8 cellular contexts compared by ENCODE assay signal in the genomic region with DNA sequence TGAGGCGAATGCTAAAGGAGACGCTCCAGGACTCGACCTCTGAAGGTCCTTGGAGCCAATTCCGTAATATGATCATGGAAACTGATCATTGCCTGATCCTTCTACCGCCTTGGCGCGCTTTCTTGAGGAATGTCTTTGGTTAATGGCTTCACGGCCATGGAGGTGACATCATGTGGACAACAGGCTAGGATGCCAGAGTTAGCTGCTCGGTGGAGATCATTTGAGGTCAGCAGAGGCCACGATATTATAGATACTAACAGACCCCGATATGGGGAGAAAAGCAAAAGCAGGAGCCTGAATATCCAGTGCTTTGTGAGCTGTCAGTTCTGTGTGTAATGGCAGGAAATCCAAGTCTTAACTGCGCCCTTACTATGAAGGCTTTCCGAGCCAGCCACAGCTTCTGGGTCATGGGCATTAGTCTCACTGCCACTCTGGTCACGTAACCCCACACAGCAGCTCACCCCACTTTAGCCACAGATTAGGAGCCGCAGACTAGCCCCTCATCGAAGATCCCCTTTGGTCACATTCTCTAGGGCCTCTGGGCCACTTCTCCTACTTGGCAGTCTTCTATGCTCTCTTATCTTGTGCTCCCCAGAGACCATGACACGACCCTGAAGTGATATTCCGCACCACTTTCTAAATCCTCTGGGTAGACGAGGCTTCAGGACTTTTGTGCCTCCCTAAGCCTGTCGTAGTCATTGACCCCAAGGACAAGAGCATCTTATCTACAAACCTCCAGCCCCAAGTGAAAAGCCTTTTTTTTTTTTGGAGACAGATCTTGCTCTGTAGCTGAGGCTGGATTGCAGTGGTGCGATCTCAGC. TPM values are rescaled to one million over a fixed set of nuclear protein-coding genes. Genes with fewer than 3 reads are reported as not detected.
A peak's percentile ranks its signal among the peaks of the same experiment; 100 is the strongest.
DNase-seq lines count a peak whose midpoint lies in the region; ATAC-seq, FAIRE-seq and TF ChIP-seq lines count a peak whose summit lies in the region.

No MANE protein-coding gene starts in this region.

- ATAC-seq in memory B cell (ENCODE audit: low read depth) (no peak), aorta (ENCODE audit: low FRiP score) (peak; percentile 61), GM19395 (IDR thresholded peaks at IDR 0.05; ENCODE audit: unreplicated experiment) (no peak)

- no peak for TF ChIP-seq POLR2A in GM12891 (IDR thresholded peaks at IDR 0.05; ENCODE audit: low read depth, low read length)

- H3K4me1 ChIP-seq in BLaER1 treated with 17β-estradiol and CSF1 and Interleukin-3, amounts not matched to agents 10 nM and 100 nM: peaks cover 50 to 63% (median 60%) of the 10 kb centered on the region in 10 experiments
- H3K4me1 ChIP-seq in aorta (ENCODE audit: control insufficient read depth in 1 of 2, insufficient read depth in 2 of 2, low read length in 2 of 2): peaks cover 0 to 1% of the 10 kb centered on the region in 2 donors

- peak overlapping the region; percentile 73 to 96 (median 86); a peak in 19 of 20 replicates for H3K4me3 ChIP-seq in BLaER1 treated with 17β-estradiol and CSF1 and Interleukin-3, amounts not matched to agents 10 nM and 100 nM
- H3K4me3 ChIP-seq in LNCaP clone FGC (ENCODE audit: low read depth, low read length) (peak overlapping the region; percentile 98), aorta (ENCODE audit: low read length in 2 of 2) (peak overlapping the region; percentile 20 to 54)

- H3K27me3 Mint-ChIP-seq in memory B cell: no peaks in the 10 kb centered on the region

- 23 to 29% methylated on average over 21 of the region's 21 CpGs for WGBS in aorta, 2 donors

- H3K9me3 ChIP-seq in BLaER1 treated with 17β-estradiol and CSF1 and Interleukin-3, amounts not matched to agents 10 nM and 100 nM (replicated peaks in 1 of 11): no peaks in the 10 kb centered on the region
- H3K9me3 ChIP-seq in aorta (ENCODE audit: control insufficient read depth, low read length): no peaks in the 10 kb centered on the region

- no peaks in the 10 kb centered on the region for H3K36me3 Mint-ChIP-seq in memory B cell

- peaks cover 16 to 42% (median 34%) of the 10 kb centered on the region in 11 experiments; a peak in 21 of 22 replicates for H4K20me1 ChIP-seq in BLaER1 treated with 17β-estradiol and CSF1 and Interleukin-3, amounts not matched to agents 10 nM and 100 nM

- no peaks in the 10 kb centered on the region for H3K9me3 Mint-ChIP-seq in memory B cell

- peaks cover 37% of the 10 kb centered on the region for H3K4me1 Mint-ChIP-seq in memory B cell

- H3K36me3 ChIP-seq in BLaER1 treated with 17β-estradiol and CSF1 and Interleukin-3, amounts not matched to agents 10 nM and 100 nM: peaks cover 25 to 75% (median 56%) of the 10 kb centered on the region in 11 experiments
- peaks cover 0 to 2% of the 10 kb centered on the region in 2 donors for H3K36me3 ChIP-seq in aorta (ENCODE audit: control insufficient read depth in 1 of 2, insufficient read depth in 2 of 2, low read length in 1 of 2)

- H3K4me2 ChIP-seq in BLaER1 treated with 17β-estradiol and CSF1 and Interleukin-3, amounts not matched to agents 10 nM and 100 nM: peak overlapping the region; percentile 74 to 91 (median 84)

- H3K9ac ChIP-seq in BLaER1 treated with 17β-estradiol and CSF1 and Interleukin-3, amounts not matched to agents 10 nM and 100 nM: peak overlapping the region; percentile 55 to 96 (median 92); a peak in 21 of 22 replicates

- peak overlapping the region; percentile 95 for H3K4me3 Mint-ChIP-seq in memory B cell

- FAIRE-seq in GM12891 (lab: Jason Lieb, UNC): no peak

- H3K27ac ChIP-seq in BLaER1 treated with 17β-estradiol and CSF1 and Interleukin-3, amounts not matched to agents 10 nM and 100 nM: peak overlapping the region; percentile 56 to 94 (median 90); a peak in 21 of 22 replicates
- H3K27ac ChIP-seq in caudate nucleus (ENCODE audit: low read depth, low read length): peak overlapping the region; percentile 96
- H3K27ac ChIP-seq in aorta (ENCODE audit: low read depth in 1 of 2, low read length in 2 of 2): peak overlapping the region; percentile 62 to 95

- intact Hi-C loops in aorta (cut with DNase I): loop anchor here in 1 of 2 donors (2.0 kb wide), 2 partner anchors 14 to 76 kb away; a partner anchor contains a TSS

- no peaks in the 10 kb centered on the region for H3K27me3 ChIP-seq in BLaER1 treated with 17β-estradiol and CSF1 and Interleukin-3, amounts not matched to agents 10 nM and 100 nM
- H3K27me3 ChIP-seq in aorta (ENCODE audit: control insufficient read depth in 1 of 2, insufficient read depth in 2 of 2, low read length in 1 of 2): no peaks in the 10 kb centered on the region

- DNase-seq in LNCaP clone FGC (ENCODE audit: low read depth): no peak
- DNase-seq in caudate nucleus (lab: John Stamatoyannopoulos, UW): no peak
- no peak for DNase-seq in memory B cell (ENCODE audit: low spot score in 2 of 2)
- DNase-seq in aorta: peak in 1 of 2 donors; percentile 76
- no peak for DNase-seq in stimulated activated CD4-positive, alpha-beta T cell treated with anti-CD3 and anti-CD28 coated beads, Interleukin-4, amount 100 ng/mL, for 4 hours
- no peak for DNase-seq in GM12891 (ENCODE audit: insufficient read length, low spot score)

- H3K27ac Mint-ChIP-seq in memory B cell: peak overlapping the region; percentile 93

- TF ChIP-seq CTCF in LNCaP clone FGC (IDR thresholded peaks at IDR 0.05; ENCODE audit: control insufficient read depth, extremely low read depth, insufficient read depth): no peak

TF ChIP-seq in GM12891, 5 proteins besides CTCF, POLR2A, EP300 and RAD21:
- TF ChIP-seq SPI1 (IDR thresholded peaks at IDR 0.05; ENCODE audit: low read depth, low read length): no peak
- no peak for TF ChIP-seq POU2F2 (IDR thresholded peaks at IDR 0.05; ENCODE audit: low read depth, low read length)
- TF ChIP-seq TAF1 (IDR thresholded peaks at IDR 0.05; ENCODE audit: low read depth, low read length): no peak
- TF ChIP-seq POLR2AphosphoS5 (IDR thresholded peaks at IDR 0.05; ENCODE audit: low read depth, low read length): no peak
- TF ChIP-seq PAX5 (IDR thresholded peaks at IDR 0.05; ENCODE audit: insufficient read depth, low read length, severe bottlenecking): no peak

RNA-seq across cellular contexts. Expression of a gene that starts 0.7 kb away (rescaled TPM):
- total RNA-seq in aorta: 100 to 1,000 TPM; 103 to 104 TPM
- 10 to 100 TPM; 49.5 to 56.3 TPM for polyA plus RNA-seq in aorta
- polyA plus RNA-seq in GM12891 (2012; ENCODE audit: low read depth, missing spikeins): 103 TPM

RNA-seq across cellular contexts. Expression of a gene that starts 14.9 kb away (rescaled TPM):
- total RNA-seq in aorta: 10 to 100 TPM; 72.2 to 92.0 TPM
- 100 to 1,000 TPM in 1 of 2 donors, 10 to 100 TPM in 1; 96.2 to 149 TPM for polyA plus RNA-seq in aorta
- 86.6 TPM for polyA plus RNA-seq in GM12891 (2012; ENCODE audit: low read depth, missing spikeins)

RNA-seq across cellular contexts. Expression of a gene that starts 32.9 kb away (rescaled TPM):
- total RNA-seq in aorta: 10 to 100 TPM; 40.1 to 83.5 TPM
- 10 to 100 TPM in 1 of 2 donors, 1 to 10 TPM in 1; 6.1 to 73.2 TPM for polyA plus RNA-seq in aorta
- polyA plus RNA-seq in GM12891 (2012; ENCODE audit: low read depth, missing spikeins): 35.9 TPM

RNA-seq across cellular contexts. Expression of a gene that starts 34.1 kb away (rescaled TPM):
- 10 to 100 TPM; 11.1 to 11.2 TPM for total RNA-seq in aorta
- polyA plus RNA-seq in aorta: 10 to 100 TPM; 11.9 to 18.9 TPM
- 4.4 TPM for polyA plus RNA-seq in GM12891 (2012; ENCODE audit: low read depth, missing spikeins)

RNA-seq across cellular contexts. Expression of a gene that starts 37.8 kb away (rescaled TPM):
- total RNA-seq in aorta: under 1 TPM in 1 of 2 donors, not detected in 1; 0.52 TPM
- polyA plus RNA-seq in aorta: not detected
- polyA plus RNA-seq in GM12891 (2012; ENCODE audit: low read depth, missing spikeins): 6.2 TPM

Comparison
In these comparisons a context has a peak if more than half of its experiments do, and no peak if none do; other contexts are left out.
1. H3K4me3 ChIP-seq: peak in every context shown above with its lines; median percentile 98 in LNCaP clone FGC; 86 in BLaER1 treated with 17β-estradiol and CSF1 and Interleukin-3, amounts not matched to agents 10 nM and 100 nM; 37 in aorta.